ENCODE assay signal across 21 cellular contexts in the genomic region with DNA sequence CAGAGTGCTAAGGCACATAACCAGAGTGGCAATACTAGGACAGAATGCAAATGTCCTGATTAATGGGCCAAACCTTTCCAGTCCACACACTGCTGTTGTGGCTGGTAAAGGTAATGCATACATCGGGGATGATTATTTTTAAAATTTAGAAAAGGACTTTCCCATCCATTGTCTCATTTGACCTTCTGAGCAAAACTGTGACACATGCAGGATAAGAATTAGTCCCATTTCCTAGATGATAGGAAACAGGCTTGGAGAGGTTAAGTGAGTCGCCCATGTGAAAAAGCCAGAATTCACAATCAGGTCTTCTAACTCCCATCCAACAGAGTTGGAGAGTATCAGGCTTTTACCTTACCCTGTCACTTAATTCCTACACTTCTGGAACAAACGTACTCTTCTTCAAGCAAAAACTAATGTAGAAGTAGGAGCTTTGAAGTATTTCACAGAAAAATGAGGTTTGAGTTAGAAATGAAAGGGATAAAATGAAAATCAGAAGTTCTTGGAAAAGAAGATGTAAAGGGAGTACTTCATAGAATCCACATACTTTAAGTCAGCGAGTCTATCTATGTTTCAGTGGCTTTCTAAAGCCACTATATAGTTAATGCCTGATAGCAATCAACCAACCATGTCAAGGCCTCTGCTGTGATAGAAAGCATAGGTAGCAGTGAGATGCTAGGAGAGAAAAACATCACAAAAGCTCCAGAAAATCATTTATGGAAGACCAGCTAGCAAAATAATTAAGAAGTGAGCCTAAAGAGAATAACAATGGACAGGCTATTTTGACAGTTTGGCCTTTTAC.
DNase-seq lines count a peak whose midpoint lies in the region; ATAC-seq, FAIRE-seq and TF ChIP-seq lines count a peak whose summit lies in the region.
"Had no signal": no experiment of that assay in that cellular context is flagged by ENCODE, and none has a peak within 500 bp of the region (broad histone marks: within the 10 kb centered on the region; RNA-seq: fewer than 3 reads in every experiment).

No MANE protein-coding gene starts in this region.

- no peak for DNase-seq in DND-41
- no peak for DNase-seq in HFFc6
- DNase-seq in HT1080 (ENCODE audit: low read depth) = peak; percentile 15
- peak; percentile 60 for DNase-seq in endothelial cell of umbilical vein (ENCODE audit: low read depth, low spot score)
- DNase-seq in upper lobe of right lung = no peak
- no peak for DNase-seq in germinal center (ENCODE audit: low spot score)
- no peak for DNase-seq in epidermal melanocyte (ENCODE audit: insufficient read length, low spot score)
- no peak for DNase-seq in mesendoderm
- DNase-seq: AML-193, H7, Karpas-422, NCI-H1436, NCI-H1930, NCI-H226, NCI-H524, PC-3, RPMI8226 had no signal

- 0 out of 2 replicates have a peak, but pooled peaks cover 3% of the 10 kb centered on the region for H3K36me3 Mint-ChIP-seq in HFFc6 (ENCODE audit: low read depth)

- no peaks in the 10 kb centered on the region for H3K4me1 Mint-ChIP-seq in HFFc6 (ENCODE audit: low read depth)
- H3K4me1 Mint-ChIP-seq: IgD-negative memory B cell had no signal

- H3K9me3 ChIP-seq in DND-41 (ENCODE audit: insufficient read depth, low read length, severe bottlenecking) (peaks cover 8% of the 10 kb centered on the region), endothelial cell of umbilical vein (replicated peaks; ENCODE audit: control insufficient read depth, insufficient read depth, low read length) (no peaks in the 10 kb centered on the region), upper lobe of right lung (no peaks in the 10 kb centered on the region)

- H3K79me2 ChIP-seq in DND-41 (ENCODE audit: insufficient read depth, low read length) = no peaks in the 10 kb centered on the region
- H3K79me2 ChIP-seq in endothelial cell of umbilical vein (ENCODE audit: control insufficient read depth, insufficient read depth, low read length) = no peaks in the 10 kb centered on the region
- H3K79me2 ChIP-seq in mesendoderm (ENCODE audit: control insufficient read depth, insufficient read depth, low read length) = no peaks in the 10 kb centered on the region

- no peak overlapping the region for H3K18ac ChIP-seq in mesendoderm (ENCODE audit: low read length)

- POLR2A ChIA-PET in endothelial cell of umbilical vein (lab: Charles Lee) = no interaction called here

- no CpG with 5 or more reads among the region's 4 CpGs for WGBS in mesendoderm (ENCODE audit: extremely low coverage, insufficient coverage, low lambda C conversion rate)

- H3K9me3 Mint-ChIP-seq in HFFc6 = no peaks in the 10 kb centered on the region

- no peak overlapping the region for H3K4me3 Mint-ChIP-seq in HFFc6
- H3K4me3 Mint-ChIP-seq: IgD-negative memory B cell had no signal

- H4K8ac ChIP-seq in mesendoderm (ENCODE audit: low read depth, low read length) = no peak overlapping the region

- no peaks in the 10 kb centered on the region for H3K27me3 Mint-ChIP-seq in HFFc6 (ENCODE audit: insufficient read depth)
- H3K27me3 Mint-ChIP-seq: IgD-negative memory B cell had no signal

- H3K9me1 ChIP-seq in endothelial cell of umbilical vein (replicated peaks; ENCODE audit: control insufficient read depth, extremely low read depth, insufficient read depth, low read length) = no peaks in the 10 kb centered on the region

- no peak overlapping the region for H2AFZ ChIP-seq in DND-41 (ENCODE audit: low read depth, low read length)
- H2AFZ ChIP-seq in endothelial cell of umbilical vein (ENCODE audit: low read depth, low read length) = no peak overlapping the region

- H3K4me3 ChIP-seq in DND-41 (ENCODE audit: low read depth in 1 of 2, low read length in 2 of 2) = no peak overlapping the region
- H3K4me3 ChIP-seq in endothelial cell of umbilical vein (replicated peaks in 1 of 3; ENCODE audit: insufficient read depth in 1 of 3, low read depth in 1 of 3, low read length in 3 of 3) = no peak overlapping the region
- H3K4me3 ChIP-seq in upper lobe of right lung = no peak overlapping the region
- H3K4me3 ChIP-seq in mesendoderm (ENCODE audit: low read length) = no peak overlapping the region

- no peak overlapping the region for H3K27ac Mint-ChIP-seq in HFFc6
- H3K27ac Mint-ChIP-seq: IgD-negative memory B cell had no signal

- peaks cover 3% of the 10 kb centered on the region; the same call in 1 of the 2 replicates for H3K36me3 ChIP-seq in DND-41 (ENCODE audit: insufficient read depth, low read length)
- H3K36me3 ChIP-seq in endothelial cell of umbilical vein (ENCODE audit: control insufficient read depth in 2 of 2, extremely low read depth in 1 of 2, insufficient read depth in 2 of 2, low read length in 2 of 2) = no peaks in the 10 kb centered on the region
- H3K36me3 ChIP-seq in upper lobe of right lung = no peaks in the 10 kb centered on the region
- H3K36me3 ChIP-seq in mesendoderm (ENCODE audit: control insufficient read depth, insufficient read depth, low read length) = no peaks in the 10 kb centered on the region

- intact Hi-C loops in endothelial cell of umbilical vein (cut with micrococcal nuclease) = no loop called here
- intact Hi-C loops in upper lobe of right lung (cut with DNase I) = no loop called here

- BruUV-seq in endothelial cell of umbilical vein (replicated peaks; lab: Mats Ljungman, UMichigan) = no TSS peak

- H3K27ac ChIP-seq in DND-41 (ENCODE audit: low read length) (no peak overlapping the region), endothelial cell of umbilical vein (ENCODE audit: insufficient read depth, low read depth, low read length) (no peak overlapping the region), upper lobe of right lung (no peak overlapping the region), mesendoderm (ENCODE audit: low read depth, low read length) (no peak overlapping the region)
- H3K27ac ChIP-seq: 22Rv1, C4-2B had no signal

- no peak overlapping the region for H3K4ac ChIP-seq in mesendoderm (ENCODE audit: low read depth, low read length)

- TF ChIP-seq CTCF in DND-41 (IDR thresholded peaks at IDR 0.05; ENCODE audit: borderline replicate concordance, extremely low read depth, low read length, poor library complexity, severe bottlenecking) (no peak), HFFc6 (IDR thresholded peaks at IDR 0.05) (peak; percentile 14; the same call in 1 of the 2 replicates), endothelial cell of umbilical vein (IDR thresholded peaks at IDR 0.05; ENCODE audit: extremely low read depth in 1 of 2, insufficient read depth in 1 of 2, low read depth in 1 of 2, low read length in 2 of 2) (no peak), upper lobe of right lung (IDR thresholded peaks at IDR 0.05) (no peak)

- TF ChIP-seq POLR2A in endothelial cell of umbilical vein (IDR thresholded peaks at IDR 0.05; ENCODE audit: low read depth, low read length) = no peak

- no peak overlapping the region for H3K23ac ChIP-seq in mesendoderm (ENCODE audit: low read length)

- ATAC-seq in DND-41 (ENCODE audit: insufficient read depth, low read depth) (peak; percentile 87), upper lobe of right lung (no peak)
- ATAC-seq: PC-3 had no signal

- H4K5ac ChIP-seq in mesendoderm (ENCODE audit: low read length) = no peak overlapping the region

- dilution Hi-C loops in endothelial cell of umbilical vein (cut with MboI; ENCODE audit: extremely low pct_ligation_motif_present, low sequenced_read_pairs) = no loop called here

- H4K20me1 ChIP-seq in DND-41 (ENCODE audit: insufficient read depth, low read length) (no peaks in the 10 kb centered on the region), endothelial cell of umbilical vein (replicated peaks; ENCODE audit: control insufficient read depth, extremely low read depth, insufficient read depth, low read length) (no peaks in the 10 kb centered on the region)

- no peak overlapping the region for H2AK5ac ChIP-seq in mesendoderm (ENCODE audit: low read length)

- H3K9ac ChIP-seq in DND-41 (ENCODE audit: low read depth, low read length) (no peak overlapping the region), endothelial cell of umbilical vein (replicated peaks; ENCODE audit: extremely low read depth, insufficient read depth, low read length) (no peak overlapping the region), mesendoderm (ENCODE audit: low read length) (no peak overlapping the region)

- H2BK120ac ChIP-seq in mesendoderm (ENCODE audit: low read depth, low read length) = no peak overlapping the region

- H2BK5ac ChIP-seq in mesendoderm (ENCODE audit: low read length) = no peak overlapping the region

- H3K4me2 ChIP-seq in DND-41 (ENCODE audit: insufficient read depth, low read length) = no peak overlapping the region
- no peak overlapping the region for H3K4me2 ChIP-seq in endothelial cell of umbilical vein (ENCODE audit: insufficient read depth, low read length)
- H3K4me2 ChIP-seq in mesendoderm (ENCODE audit: low read length) = no peak overlapping the region

- CTCF ChIA-PET in endothelial cell of umbilical vein (lab: Charles Lee) = interaction anchor here (0.9 kb wide), 1 partner anchor 13 kb away, joined by 3 read pairs; no protein-coding TSS in a partner anchor

- H3K79me1 ChIP-seq in mesendoderm (ENCODE audit: low read length) = no peaks in the 10 kb centered on the region

- H2BK15ac ChIP-seq in mesendoderm (replicated peaks; ENCODE audit: low read depth) = no peak overlapping the region

- H3K27me3 ChIP-seq in DND-41 (ENCODE audit: insufficient read depth, low read length, poor library complexity) (no peaks in the 10 kb centered on the region), endothelial cell of umbilical vein (ENCODE audit: control insufficient read depth in 2 of 2, insufficient read depth in 2 of 2, low read length in 2 of 2) (no peaks in the 10 kb centered on the region), upper lobe of right lung (no peaks in the 10 kb centered on the region), mesendoderm (ENCODE audit: insufficient read depth, low read length, poor library complexity) (no peaks in the 10 kb centered on the region)

- 0 out of 2 replicates have a peak, but pooled peaks cover 2% of the 10 kb centered on the region for H3K4me1 ChIP-seq in DND-41 (ENCODE audit: insufficient read depth, low read length)
- peaks cover 8% of the 10 kb centered on the region for H3K4me1 ChIP-seq in endothelial cell of umbilical vein (ENCODE audit: control insufficient read depth, extremely low read depth, insufficient read depth, low read length)
- H3K4me1 ChIP-seq in upper lobe of right lung = no peaks in the 10 kb centered on the region
- H3K4me1 ChIP-seq in mesendoderm (ENCODE audit: control insufficient read depth, low read depth, low read length) = no peaks in the 10 kb centered on the region

- H3K56ac ChIP-seq in mesendoderm (ENCODE audit: low read length) = no peak overlapping the region

- FAIRE-seq in endothelial cell of umbilical vein (lab: Jason Lieb, UNC) = peak; percentile 58
- FAIRE-seq: G401.6 had no signal

TF ChIP-seq in endothelial cell of umbilical vein, 7 proteins besides CTCF, POLR2A, EP300 and RAD21:
- TF ChIP-seq FOS (IDR thresholded peaks at IDR 0.05; ENCODE audit: borderline replicate concordance, insufficient read depth, low read length) = peak; percentile 43
- TF ChIP-seq JUN (IDR thresholded peaks at IDR 0.05; ENCODE audit: borderline replicate concordance, insufficient read depth, insufficient read length, low read depth) = peak; percentile 13
- no peak for TF ChIP-seq EZH2 (IDR thresholded peaks at IDR 0.05; ENCODE audit: borderline replicate concordance, low read depth, low read length, severe bottlenecking)
- TF ChIP-seq GATA2 (IDR thresholded peaks at IDR 0.05; ENCODE audit: insufficient read depth, insufficient read length, low read depth, low read length) = no peak
TF ChIP-seq in endothelial cell of umbilical vein: peak in this region for 2.

Comparison
In these comparisons a context has a peak if more than half of its experiments do, and no peak if none do; other contexts are left out.
1. DNase-seq: peak in HT1080 (single experiment) and endothelial cell of umbilical vein (single experiment); none in DND-41 (single experiment), HFFc6 (single experiment), upper lobe of right lung (single experiment), germinal center (single experiment), epidermal melanocyte (single experiment) and mesendoderm (single experiment).